ENCODE assay signal across 9 cellular contexts in genomic region chr15:60396100-60396499, GRCh38. TPM values are rescaled to one million over a fixed set of nuclear protein-coding genes. Genes with fewer than 3 reads are reported as not detected.
DNase-seq lines count a peak whose midpoint lies in the region; ATAC-seq, FAIRE-seq and TF ChIP-seq lines count a peak whose summit lies in the region.
"Had no signal": no experiment of that assay in that cellular context is flagged by ENCODE, and none has a peak within 500 bp of the region (broad histone marks: within the 10 kb centered on the region; RNA-seq: fewer than 3 reads in every experiment).

No MANE protein-coding gene starts in this region.

- H3K36me3 ChIP-seq in GM06990 (ENCODE audit: control insufficient read depth, insufficient read depth, low read length) (peaks cover 1% of the 10 kb centered on the region; the same call in 1 of the 2 replicates), RWPE2 (ENCODE audit: low read depth) (peaks cover 59% of the 10 kb centered on the region), sigmoid colon (no peaks in the 10 kb centered on the region)

- TF ChIP-seq CTCF in GM06990 (IDR thresholded peaks at IDR 0.05; ENCODE audit: insufficient read depth, low read length, poor library complexity, severe bottlenecking) (no peak), RWPE2 (IDR thresholded peaks at IDR 0.05; ENCODE audit: poor library complexity, severe bottlenecking) (no peak), sigmoid colon (IDR thresholded peaks at IDR 0.05) (no peak)

- peak overlapping the region; percentile 99 for H3K27ac ChIP-seq in RWPE2 (ENCODE audit: poor library complexity, severe bottlenecking)
- H3K27ac ChIP-seq in sigmoid colon = peak overlapping the region; percentile 95 to 99 (median 98)

- intact Hi-C loops in sigmoid colon (cut with DNase I) = no loop called here

- DNase-seq in GM06990 (ENCODE audit: extremely low read depth, insufficient read length) (no peak), RWPE2 (ENCODE audit: low spot score) (no peak), fibroblast of peridontal ligament (ENCODE audit: extremely low read depth) (peak; percentile 61), sigmoid colon (no peak), NCI-H1048 (lab: John Stamatoyannopoulos, UW) (no peak), GM12891 (ENCODE audit: insufficient read length, low spot score) (no peak), activated gamma-delta T cell treated with Interleukin-2 at 50 U/mL for 16 hours (no peak)
- DNase-seq: NCI-H187 had no signal

- WGBS in sigmoid colon, 2 donors = 72 to 81% methylated on average over 12 of the region's 12 CpGs

- H3K27me3 ChIP-seq in GM06990 (replicated peaks; ENCODE audit: control insufficient read depth, insufficient read depth, low read length) (no peaks in the 10 kb centered on the region), RWPE2 (ENCODE audit: insufficient read depth, poor library complexity, severe bottlenecking) (no peaks in the 10 kb centered on the region), sigmoid colon (no peaks in the 10 kb centered on the region)

- no peaks in the 10 kb centered on the region for H3K9me3 ChIP-seq in RWPE2 (ENCODE audit: severe bottlenecking)
- no peaks in the 10 kb centered on the region for H3K9me3 ChIP-seq in sigmoid colon

- H3K4me1 ChIP-seq in RWPE2 (ENCODE audit: insufficient read depth, poor library complexity, severe bottlenecking) = peaks cover 53% of the 10 kb centered on the region
- peaks cover 3 to 64% (median 56%) of the 10 kb centered on the region in 4 donors for H3K4me1 ChIP-seq in sigmoid colon

- no peak for FAIRE-seq in GM12891 (lab: Jason Lieb, UNC)

- TF ChIP-seq POLR2A in sigmoid colon (IDR thresholded peaks at IDR 0.05) (no peak), GM12891 (IDR thresholded peaks at IDR 0.05; ENCODE audit: low read depth, low read length) (no peak)

- no peak for ATAC-seq in RWPE2 (ENCODE audit: low read depth)
- no peak for ATAC-seq in GM19455 (IDR thresholded peaks at IDR 0.05; ENCODE audit: unreplicated experiment)

- H3K4me3 ChIP-seq in GM06990 (replicated peaks; ENCODE audit: low read depth, low read length) (peak overlapping the region; percentile 93; the same call in 1 of the 2 replicates), RWPE2 (ENCODE audit: severe bottlenecking) (peak overlapping the region; percentile 97), sigmoid colon (peak overlapping the region in 3 of 4 donors; percentile 78 to 99 (median 95))

- TF ChIP-seq EP300 in sigmoid colon (IDR thresholded peaks at IDR 0.05) = no peak

TF ChIP-seq in GM12891, 5 proteins besides CTCF, POLR2A, EP300 and RAD21:
- TF ChIP-seq PAX5 (IDR thresholded peaks at IDR 0.05; ENCODE audit: insufficient read depth, low read length, severe bottlenecking) = no peak
- TF ChIP-seq POLR2AphosphoS5 (IDR thresholded peaks at IDR 0.05; ENCODE audit: low read depth, low read length) = no peak
- no peak for TF ChIP-seq POU2F2 (IDR thresholded peaks at IDR 0.05; ENCODE audit: low read depth, low read length)
- TF ChIP-seq SPI1 (IDR thresholded peaks at IDR 0.05; ENCODE audit: low read depth, low read length) = no peak
- TF ChIP-seq TAF1 (IDR thresholded peaks at IDR 0.05; ENCODE audit: low read depth, low read length) = no peak
TF ChIP-seq in GM12891: peak in this region for 0.

RNA-seq across cellular contexts. Expression of gene ANXA2, which starts 1.7 kb away (rescaled TPM):
- total RNA-seq in sigmoid colon = 100 to 1,000 TPM; 157 to 366 (median 214) TPM
- polyA plus RNA-seq in sigmoid colon = 1,000 to 10,000 TPM in 2 of 3 donors, 100 to 1,000 TPM in 1; 900 to 3,307 (median 1,912) TPM
- polyA plus RNA-seq in GM12891 (2012; ENCODE audit: low read depth, missing spikeins) = 59.1 TPM
